ENCODE assay signal across 8 cellular contexts in the genomic region with DNA sequence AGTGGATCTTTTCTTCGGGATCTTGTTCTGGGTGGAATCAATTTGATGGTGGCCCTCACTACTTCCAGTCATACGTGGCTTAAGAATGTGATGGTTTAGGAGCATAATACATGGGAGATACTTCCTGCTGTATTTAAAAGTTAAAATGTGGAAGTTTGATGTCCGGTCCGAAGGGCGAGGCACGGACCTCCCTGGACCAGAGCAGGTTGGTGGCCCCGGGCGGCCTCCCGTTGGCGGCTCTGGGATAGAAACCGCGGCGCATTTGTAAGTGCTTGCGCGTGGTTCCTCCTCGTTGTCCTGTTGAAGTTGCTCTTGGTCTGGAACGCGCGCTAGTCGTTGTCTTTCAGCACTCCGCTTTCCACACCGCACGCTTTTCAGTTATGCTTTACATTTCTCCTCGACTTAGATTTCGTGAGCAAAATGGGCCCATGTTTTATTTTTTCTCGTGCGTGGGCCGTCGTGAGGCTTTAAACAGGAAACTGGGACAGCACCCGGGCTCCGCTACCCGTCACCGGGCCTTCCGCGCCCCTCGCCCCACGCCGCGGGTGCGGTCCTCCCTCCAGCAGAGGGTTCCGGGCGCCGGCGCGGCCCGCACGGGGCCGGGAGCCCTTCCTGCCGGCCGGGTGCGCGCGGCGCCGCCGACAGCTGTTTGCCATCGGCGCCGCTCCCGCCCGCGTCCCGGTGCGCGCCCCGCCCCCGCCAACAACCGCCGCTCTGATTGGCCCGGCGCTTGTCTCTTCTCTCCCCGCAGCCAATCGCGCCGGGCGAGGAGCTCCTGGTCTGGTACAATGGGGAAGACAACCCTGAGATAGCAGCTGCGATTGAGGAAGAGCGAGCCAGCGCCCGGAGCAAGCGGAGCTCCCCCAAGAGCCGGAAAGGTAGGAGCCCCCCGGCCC. TPM values are rescaled to one million over a fixed set of nuclear protein-coding genes. Genes with fewer than 3 reads are reported as not detected.
DNase-seq lines count a peak whose midpoint lies in the region; ATAC-seq and TF ChIP-seq lines count a peak whose summit lies in the region.

No MANE protein-coding gene starts in this region.

- no peak for TF ChIP-seq CTCF in kidney epithelial cell (IDR thresholded peaks at IDR 0.05; ENCODE audit: insufficient read depth, low read length, poor library complexity, severe bottlenecking)

- no peaks in the 10 kb centered on the region for H3K36me3 ChIP-seq in kidney epithelial cell (ENCODE audit: control insufficient read depth, insufficient read depth, low read length)

- DNase-seq in Ammon's horn (ENCODE audit: low spot score) = peak; percentile 98
- DNase-seq in NCI-H446 (lab: John Stamatoyannopoulos, UW) = peak; percentile 94 to 98
- peak; percentile 96 for DNase-seq in activated CD4-positive, CD25-positive, alpha-beta regulatory T cell treated with anti-CD3 and anti-CD28 coated beads, Interleukin-2, amount 50 U/mL, for 72 hours
- DNase-seq in cerebellar nuclear complex (lab: John Stamatoyannopoulos, UW) = peak; percentile 71 to 73
- DNase-seq in kidney epithelial cell (ENCODE audit: low read depth) = peak; percentile 65
- DNase-seq in stimulated activated CD4-positive, alpha-beta T cell treated with anti-CD3 and anti-CD28 coated beads, Interleukin-15, amount 100 ng/mL, for 24 hours = peak; percentile 96

- peak overlapping the region; percentile 90 for H3K4me3 ChIP-seq in kidney epithelial cell (ENCODE audit: low read depth, low read length)

- peak; percentile 65 for ATAC-seq in HG03378 (IDR thresholded peaks at IDR 0.05; ENCODE audit: unreplicated experiment)

- H3K27me3 ChIP-seq in kidney epithelial cell (ENCODE audit: control insufficient read depth, insufficient read depth, low read length) = no peaks in the 10 kb centered on the region

- TF ChIP-seq POLR2A in GM19099 (IDR thresholded peaks at IDR 0.05; ENCODE audit: extremely low read depth, insufficient read length, low read depth) = peak; percentile 91

RNA-seq across cellular contexts. Expression of gene PRDM2, which starts 48.9 kb away (rescaled TPM):
- 13.9 and 15.0 TPM in 2 replicates for total RNA-seq in kidney epithelial cell

Comparison
In these comparisons a context has a peak if more than half of its experiments do, and no peak if none do; other contexts are left out.
1. Peak in every context shown above with its lines: DNase-seq, ATAC-seq and H3K4me3 ChIP-seq.